ENCODE assay signal across 14 cellular contexts in the genomic region with DNA sequence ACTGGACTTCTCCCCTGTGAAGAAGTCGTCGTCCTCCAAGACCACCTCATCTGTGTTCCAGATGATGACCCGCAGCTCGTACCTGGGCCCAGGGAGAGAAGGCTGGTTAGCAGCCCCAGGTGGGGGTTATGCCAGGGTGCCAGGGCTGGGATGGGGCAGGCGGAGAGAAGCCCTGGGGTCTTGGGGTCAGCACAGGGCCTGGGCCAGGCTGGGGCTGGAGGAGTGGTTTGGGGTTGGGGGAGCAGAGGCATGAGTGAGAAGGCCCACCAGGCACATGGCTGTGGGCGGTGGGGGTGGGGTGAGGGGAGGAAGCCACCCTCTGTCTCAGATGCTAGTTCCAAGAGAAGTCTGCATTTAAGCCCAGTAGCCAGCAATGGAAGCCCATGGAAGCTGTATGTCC. TPM values are rescaled to one million over a fixed set of nuclear protein-coding genes. Genes with fewer than 3 reads are reported as not detected.
A peak's percentile ranks its signal among the peaks of the same experiment; 100 is the strongest.
DNase-seq lines count a peak whose midpoint lies in the region; ATAC-seq and TF ChIP-seq lines count a peak whose summit lies in the region.
"Had no signal": no experiment of that assay in that cellular context is flagged by ENCODE, and none has a peak within 500 bp of the region (broad histone marks: within the 10 kb centered on the region; RNA-seq: fewer than 3 reads in every experiment).

No MANE protein-coding gene starts in this region.

- peak overlapping the region; percentile 18 for H3K4me2 ChIP-seq in HCT116 (ENCODE audit: low read length)
- H3K4me2 ChIP-seq: KMS-11 had no signal

- RAD21 ChIA-PET in HCT116 (lab: Charles Lee; ENCODE audit: low non-redundant PET in 1 of 2, low total read pairs in 2 of 2, uncharacterized antibody in 2 of 2, unreplicated experiment in 2 of 2): no interaction called here

- POLR2A ChIA-PET in HCT116 (lab: Charles Lee): no interaction called here

- intact Hi-C loops in HCT116 (cut with micrococcal nuclease): no loop called here
- intact Hi-C loops in sciatic nerve (cut with DNase I): loop anchor here (10.0 kb wide), 1 partner anchor 107 kb away; no protein-coding TSS in a partner anchor

- H4K20me1 ChIP-seq in HCT116 (ENCODE audit: insufficient read depth): no peaks in the 10 kb centered on the region

- no peak for TF ChIP-seq EP300 in gastroesophageal sphincter (IDR thresholded peaks at IDR 0.05)

- no CpG with 5 or more reads among the region's 6 CpGs for WGBS in gastroesophageal sphincter (ENCODE audit: low coverage in 1 of 2), 2 donors

- no peak for ATAC-seq in activated CD4-positive, CD25-positive, alpha-beta regulatory T cell treated with anti-CD3 and anti-CD28 coated beads, Interleukin-2, amount 50 U/mL, for 24 hours
- ATAC-seq in HCT116 (peak; percentile 50), sciatic nerve (no peak), gastroesophageal sphincter (no peak)

- H3K9me3 ChIP-seq in HCT116 (ENCODE audit: control insufficient read depth in 1 of 2, insufficient read depth in 1 of 2, low read depth in 1 of 2, low read length in 2 of 2): no peaks in the 10 kb centered on the region
- no peaks in the 10 kb centered on the region for H3K9me3 ChIP-seq in gastroesophageal sphincter

- peak overlapping the region; percentile 55 for H2AFZ ChIP-seq in HCT116 (ENCODE audit: low read depth, low read length, poor library complexity, severe bottlenecking)

- BruUV-seq in HCT116 (replicated peaks; lab: Mats Ljungman, UMichigan): no TSS peak

- no peaks in the 10 kb centered on the region for H3K36me3 ChIP-seq in HCT116 (ENCODE audit: control insufficient read depth in 1 of 2, insufficient read depth in 2 of 2, low read length in 2 of 2)
- no peaks in the 10 kb centered on the region for H3K36me3 ChIP-seq in gastroesophageal sphincter

- H3K27me3 ChIP-seq in HCT116 (ENCODE audit: insufficient read depth, low read length): no peaks in the 10 kb centered on the region
- H3K27me3 ChIP-seq in gastroesophageal sphincter: no peaks in the 10 kb centered on the region

- peak; percentile 16 for DNase-seq in activated CD4-positive, CD25-positive, alpha-beta regulatory T cell treated with anti-CD3 and anti-CD28 coated beads, Interleukin-2, amount 50 U/mL, for 72 hours
- DNase-seq in HCT116 (ENCODE audit: low read depth, low spot score) (no peak), islet precursor cell (peak; percentile 51), sciatic nerve (ENCODE audit: low spot score) (peak; percentile 50), NCI-H187 treated with DMSO at 0.1 percent for 48 hours (lab: John Stamatoyannopoulos, UW) (no peak), anterior cingulate cortex (lab: John Stamatoyannopoulos, UW) (no peak)
- DNase-seq: 8988T, NCI-H748 treated with DMSO at 0.1 percent for 48 hours had no signal

- H3K9ac ChIP-seq in HCT116 (ENCODE audit: low read length): no peak overlapping the region; the same call in 1 of the 2 replicates
- H3K9ac ChIP-seq: KMS-11 had no signal

- peaks cover 4 to 18% of the 10 kb centered on the region in 2 experiments; a peak in 3 of 4 replicates for H3K4me1 ChIP-seq in HCT116 (ENCODE audit: control insufficient read depth in 1 of 2, insufficient read depth in 2 of 2, low read length in 2 of 2)
- no peaks in the 10 kb centered on the region for H3K4me1 ChIP-seq in gastroesophageal sphincter

- CTCF ChIA-PET in HCT116 (lab: Charles Lee): interaction anchor here (1.0 to 1.1 kb wide), 2 partner anchors 146 to 290 kb away, joined by 3 to 5 read pairs; no protein-coding TSS in a partner anchor

- no peak overlapping the region for H3K4me3 ChIP-seq in HCT116 (replicated peaks in 1 of 2; ENCODE audit: low read depth in 1 of 2, low read length in 2 of 2)
- H3K4me3 ChIP-seq in gastroesophageal sphincter: no peak overlapping the region

- no peaks in the 10 kb centered on the region for H3K9me2 ChIP-seq in HCT116 (ENCODE audit: insufficient read depth)

- no peak for TF ChIP-seq RAD21 in HCT116 (IDR thresholded peaks at IDR 0.05; ENCODE audit: low read depth)

- TF ChIP-seq CTCF in HCT116 (IDR thresholded peaks at IDR 0.05 in 2 of 3, conservative IDR thresholded peaks at IDR 0.05 in 1 of 3; ENCODE audit: borderline replicate concordance in 1 of 3, insufficient read depth in 1 of 3, low read depth in 2 of 3, low read length in 2 of 3) (no peak), gastroesophageal sphincter (IDR thresholded peaks at IDR 0.05) (no peak)

- H3K27ac ChIP-seq in HCT116 (ENCODE audit: low read depth, low read length) (no peak overlapping the region), gastroesophageal sphincter (no peak overlapping the region)
- H3K27ac ChIP-seq: C4-2B, KMS-11 had no signal

- H3K79me2 ChIP-seq in HCT116 (ENCODE audit: insufficient read depth, low read length): no peaks in the 10 kb centered on the region

- TF ChIP-seq POLR2A in HCT116 (IDR thresholded peaks at IDR 0.05; ENCODE audit: borderline replicate concordance, extremely low read depth, insufficient read depth, insufficient read length) (no peak), gastroesophageal sphincter (IDR thresholded peaks at IDR 0.05) (no peak)

TF ChIP-seq in HCT116, 20 proteins besides CTCF, POLR2A, EP300 and RAD21:
- TF ChIP-seq, protein P1, sequence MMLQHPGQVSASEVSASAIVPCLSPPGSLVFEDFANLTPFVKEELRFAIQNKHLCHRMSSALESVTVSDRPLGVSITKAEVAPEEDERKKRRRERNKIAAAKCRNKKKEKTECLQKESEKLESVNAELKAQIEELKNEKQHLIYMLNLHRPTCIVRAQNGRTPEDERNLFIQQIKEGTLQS (IDR thresholded peaks at IDR 0.05): no peak
- TF ChIP-seq SIN3A (IDR thresholded peaks at IDR 0.05; ENCODE audit: low read depth): no peak
TF ChIP-seq in HCT116: peak in this region for 0.

RNA-seq across cellular contexts. Expression of gene OTOF, which starts 15.8 kb away (rescaled TPM):
- total RNA-seq in HCT116 (2021; ENCODE audit: unreplicated experiment) (0.10 TPM), sciatic nerve (0.13 TPM), gastroesophageal sphincter (under 1 TPM in 2 of 4 donors, not detected in 2; under 0.01 to 0.35 TPM)
- polyA plus RNA-seq in HCT116 (2012): 0.09 and 0.10 TPM in 2 replicates
- total RNA-seq: MCF 10A, PC-3 had no signal

Comparison
In these comparisons a context has a peak if more than half of its experiments do, and no peak if none do; other contexts are left out.
1. DNase-seq: peak in activated CD4-positive, CD25-positive, alpha-beta regulatory T cell treated with anti-CD3 and anti-CD28 coated beads, Interleukin-2, amount 50 U/mL, for 72 hours (single experiment), islet precursor cell (single experiment) and sciatic nerve (single experiment); none in HCT116 (single experiment), NCI-H187 treated with DMSO at 0.1 percent for 48 hours (single experiment) and anterior cingulate cortex (0 of 58).